In the genomic region with DNA sequence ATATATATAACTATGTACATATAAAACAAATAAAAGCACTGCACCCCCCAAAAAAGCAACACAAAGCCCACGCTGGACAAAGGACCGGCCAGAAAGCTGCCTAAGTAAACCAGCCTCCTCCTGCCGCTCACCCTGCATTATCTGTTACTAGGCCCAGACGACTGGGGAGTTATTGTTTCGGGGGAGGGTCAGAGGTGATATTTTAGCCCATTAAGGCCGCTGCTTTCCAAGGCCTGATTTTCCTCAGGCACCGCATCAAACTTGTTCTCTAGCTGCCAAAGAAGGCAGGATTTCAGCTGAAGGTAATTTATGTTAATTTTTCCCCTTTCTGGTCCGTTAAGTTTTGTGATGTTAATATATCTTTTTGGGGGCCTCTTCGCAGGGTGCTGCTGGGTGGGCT, we compare ENCODE assay signal across 19 cellular contexts. TPM values are rescaled to one million over a fixed set of nuclear protein-coding genes. Genes with fewer than 3 reads are reported as not detected.
A peak's percentile ranks its signal among the peaks of the same experiment; 100 is the strongest.
DNase-seq lines count a peak whose midpoint lies in the region; ATAC-seq and TF ChIP-seq lines count a peak whose summit lies in the region.
"Had no signal": no experiment of that assay in that cellular context is flagged by ENCODE, and none has a peak within 500 bp of the region (broad histone marks: within the 10 kb centered on the region; RNA-seq: fewer than 3 reads in every experiment).

No MANE protein-coding gene starts in this region.

- no peak overlapping the region for H3K4me3 Mint-ChIP-seq in brain
- no peak overlapping the region for H3K4me3 Mint-ChIP-seq in type B pancreatic cell
- H3K4me3 Mint-ChIP-seq: CD4-positive, CD25-positive, alpha-beta regulatory T cell had no signal

- TF ChIP-seq CTCF in brain (conservative IDR thresholded peaks at IDR 0.05) (no peak), type B pancreatic cell (conservative IDR thresholded peaks at IDR 0.05) (no peak), uterus (IDR thresholded peaks at IDR 0.05) (no peak)

- H3K4me1 Mint-ChIP-seq in brain (peaks cover 49% of the 10 kb centered on the region), type B pancreatic cell (ENCODE audit: unreplicated experiment) (peaks cover 37% of the 10 kb centered on the region)
- H3K4me1 Mint-ChIP-seq: CD4-positive, CD25-positive, alpha-beta regulatory T cell had no signal

- no peaks in the 10 kb centered on the region for H3K36me3 ChIP-seq in HUES48 (ENCODE audit: control insufficient read depth, insufficient read depth, low read length)
- H3K36me3 ChIP-seq in uterus: no peaks in the 10 kb centered on the region

- H3K4me1 ChIP-seq in HUES48 (ENCODE audit: control insufficient read depth, insufficient read depth, low read length) (peaks cover 32% of the 10 kb centered on the region), uterus (no peaks in the 10 kb centered on the region)

- peak overlapping the region; percentile 49 to 77 (median 69) for H3K27ac Mint-ChIP-seq in brain
- H3K27ac Mint-ChIP-seq in type B pancreatic cell: peak overlapping the region; percentile 85
- H3K27ac Mint-ChIP-seq: CD4-positive, CD25-positive, alpha-beta regulatory T cell had no signal

- DNase-seq in left kidney (ENCODE audit: low read depth, low spot score) (peak; percentile 66), type B pancreatic cell (ENCODE audit: extremely low spot score, unreplicated experiment) (no peak), uterus (no peak)
- DNase-seq: CD4-positive, CD25-positive, alpha-beta regulatory T cell; DMS 273 treated with DMSO at 0.1 percent for 48 hours; DMS79 treated with DMSO at 0.1 percent for 48 hours; NCI-H1105; NCI-H2029 treated with DMSO at 0.1 percent for 48 hours; NCI-H345; NCI-H524; NCI-H82 had no signal

- no peaks in the 10 kb centered on the region for H3K36me3 Mint-ChIP-seq in brain
- no peaks in the 10 kb centered on the region for H3K36me3 Mint-ChIP-seq in type B pancreatic cell
- H3K36me3 Mint-ChIP-seq: CD4-positive, CD25-positive, alpha-beta regulatory T cell had no signal

- no peaks in the 10 kb centered on the region for H3K27me3 ChIP-seq in HUES48 (ENCODE audit: control insufficient read depth, insufficient read depth, low read length)
- H3K27me3 ChIP-seq in uterus: no peaks in the 10 kb centered on the region

- H3K27ac ChIP-seq in HUES48 (ENCODE audit: low read depth, low read length) (peak overlapping the region; percentile 73), uterus (no peak overlapping the region)
- H3K27ac ChIP-seq: KMS-11 had no signal

- no peak for TF ChIP-seq POLR2A in uterus (IDR thresholded peaks at IDR 0.05)

- no peak for ATAC-seq in GM21447 (IDR thresholded peaks at IDR 0.05; ENCODE audit: unreplicated experiment)
- no peak for ATAC-seq in GM18873 (IDR thresholded peaks at IDR 0.05; ENCODE audit: low FRiP score, unreplicated experiment)
- ATAC-seq: HCT116, Panc1, SK-N-SH treated with all-trans-retinoic acid at 6 μM for 48 hours had no signal

- H3K27me3 Mint-ChIP-seq in brain (peaks cover 7% of the 10 kb centered on the region), type B pancreatic cell (no peaks in the 10 kb centered on the region)

- no peak overlapping the region for H3K9ac ChIP-seq in HUES48 (ENCODE audit: low read depth, low read length)
- H3K9ac ChIP-seq: KMS-11 had no signal

- H3K4me3 ChIP-seq in HUES48 (ENCODE audit: low read depth, low read length): no peak overlapping the region
- no peak overlapping the region for H3K4me3 ChIP-seq in uterus

- intact Hi-C loops in uterus (cut with DNase I; ENCODE audit: low total_unique reads): no loop called here

- H3K9me3 Mint-ChIP-seq in brain: no peaks in the 10 kb centered on the region
- H3K9me3 Mint-ChIP-seq in type B pancreatic cell: no peaks in the 10 kb centered on the region

- H3K9me3 ChIP-seq in HUES48 (ENCODE audit: control insufficient read depth, insufficient read depth, low read length) (no peaks in the 10 kb centered on the region), uterus (no peaks in the 10 kb centered on the region)

RNA-seq across cellular contexts. Expression of a gene that starts 44.0 kb away (rescaled TPM):
- 185 TPM for polyA plus RNA-seq in brain (ENCODE audit: insufficient read depth, low read depth, low replicate concordance)
- total RNA-seq in type B pancreatic cell (ENCODE audit: low replicate concordance): 371 and 498 TPM in 2 replicates
- total RNA-seq in uterus: 100 to 1,000 TPM; 140 to 752 (median 389) TPM
